Comparison of ENCODE assay signal across 9 cellular contexts in genomic region chr17:78979780-78980623, GRCh38. TPM values are rescaled to one million over a fixed set of nuclear protein-coding genes. Genes with fewer than 3 reads are reported as not detected.
DNase-seq lines count a peak whose midpoint lies in the region; ATAC-seq and TF ChIP-seq lines count a peak whose summit lies in the region.
"Had no signal": no experiment of that assay in that cellular context is flagged by ENCODE, and none has a peak within 500 bp of the region (broad histone marks: within the 10 kb centered on the region; RNA-seq: fewer than 3 reads in every experiment).

LGALS3BP (minus strand) TSS chr17:78979923; CDS start chr17:78977191, 2,732 bp downstream.

- TF ChIP-seq CTCF in CD8-positive, alpha-beta T cell (IDR thresholded peaks at IDR 0.05) = no peak
- TF ChIP-seq CTCF in chondrocyte (IDR thresholded peaks at IDR 0.05) (no peak), kidney epithelial cell (IDR thresholded peaks at IDR 0.05; ENCODE audit: insufficient read depth, low read length, poor library complexity, severe bottlenecking) (no peak)

- no peaks in the 10 kb centered on the region for H3K27me3 ChIP-seq in CD8-positive, alpha-beta T cell (ENCODE audit: insufficient read depth, low read length)
- H3K27me3 ChIP-seq in kidney epithelial cell (ENCODE audit: control insufficient read depth, insufficient read depth, low read length) = no peaks in the 10 kb centered on the region

- H3K4me1 ChIP-seq in CD8-positive, alpha-beta T cell (ENCODE audit: insufficient read depth, low read length) = peaks cover 25% of the 10 kb centered on the region

- POLR2A ChIA-PET in CD8-positive, alpha-beta T cell (lab: Charles Lee) = interaction anchor here (0.8 kb wide), 1 partner anchor 707 kb away, joined by 3 read pairs; no protein-coding TSS in a partner anchor

- H3K4me1 Mint-ChIP-seq in CD8-positive, alpha-beta T cell (ENCODE audit: low read depth) = peaks cover 19% of the 10 kb centered on the region
- H3K4me1 Mint-ChIP-seq in T-helper 17 cell = peaks cover 7% of the 10 kb centered on the region
- peaks cover 37% of the 10 kb centered on the region for H3K4me1 Mint-ChIP-seq in chondrocyte (ENCODE audit: low read depth)

- peak within 1 kb of the TSS; percentile 79 for H3K4me3 Mint-ChIP-seq in CD8-positive, alpha-beta T cell
- H3K4me3 Mint-ChIP-seq in T-helper 17 cell (peak within 1 kb of the TSS; percentile 83), chondrocyte (ENCODE audit: unreplicated experiment) (peak within 1 kb of the TSS; percentile 51)

- intact Hi-C loops in CD8-positive, alpha-beta T cell (cut with DNase I, micrococcal nuclease) = no loop called here

- DNase-seq in CD8-positive, alpha-beta T cell = peak in 5 of 7 experiments; percentile 6 to 58 (median 23)
- DNase-seq in MV-4-11 (lab: John Stamatoyannopoulos, UW) = peak; percentile 2
- DNase-seq in T-helper 17 cell = no peak
- DNase-seq in chondrocyte (ENCODE audit: low spot score) = no peak
- DNase-seq in kidney epithelial cell (ENCODE audit: low read depth) = peak; percentile 51
- DNase-seq in stimulated activated CD4-positive, alpha-beta T cell treated with anti-CD3 and anti-CD28 coated beads, Interleukin-2, amount 100 ng/mL, for 24 hours = peak; percentile 24 to 29
- no peak for DNase-seq in GDM1 (lab: John Stamatoyannopoulos, UW)

- H3K36me3 ChIP-seq in CD8-positive, alpha-beta T cell (ENCODE audit: insufficient read depth, low read length) = no peaks in the 10 kb centered on the region
- H3K36me3 ChIP-seq in kidney epithelial cell (ENCODE audit: control insufficient read depth, insufficient read depth, low read length) = peaks cover 1% of the 10 kb centered on the region

- peak within 1 kb of the TSS; percentile 53 for H3K27ac ChIP-seq in CD8-positive, alpha-beta T cell (ENCODE audit: low read depth, low read length)
- H3K27ac ChIP-seq: HL-60 had no signal

- CTCF ChIA-PET in CD8-positive, alpha-beta T cell (lab: Charles Lee) = interaction anchor here (0.8 to 4.2 kb wide), 7 partner anchors 9 to 114 kb away, joined by 3 to 15 read pairs (median 4); no protein-coding TSS in a partner anchor

- H3K36me3 Mint-ChIP-seq in CD8-positive, alpha-beta T cell = peaks cover 7% of the 10 kb centered on the region
- H3K36me3 Mint-ChIP-seq in T-helper 17 cell (ENCODE audit: low read depth) = no peaks in the 10 kb centered on the region
- no peaks in the 10 kb centered on the region for H3K36me3 Mint-ChIP-seq in chondrocyte (ENCODE audit: low read depth)

- no peaks in the 10 kb centered on the region for H3K9me3 ChIP-seq in CD8-positive, alpha-beta T cell (ENCODE audit: low read length)
- no peaks in the 10 kb centered on the region for H3K9me3 ChIP-seq in T-helper 17 cell (ENCODE audit: control insufficient read depth, low read length, poor library complexity, severe bottlenecking)

- H3K27ac Mint-ChIP-seq in CD8-positive, alpha-beta T cell = peak within 1 kb of the TSS; percentile 83
- H3K27ac Mint-ChIP-seq in T-helper 17 cell (peak within 1 kb of the TSS; percentile 84), chondrocyte (ENCODE audit: unreplicated experiment) (peak within 1 kb of the TSS; percentile 80)

- peak; percentile 84 for ATAC-seq in CD8-positive, alpha-beta T cell
- ATAC-seq in T-helper 17 cell (peak; percentile 81), GM19463 (IDR thresholded peaks at IDR 0.05; ENCODE audit: unreplicated experiment) (no peak)

- H3K27me3 Mint-ChIP-seq in CD8-positive, alpha-beta T cell (ENCODE audit: low read depth) = no peaks in the 10 kb centered on the region
- no peaks in the 10 kb centered on the region for H3K27me3 Mint-ChIP-seq in T-helper 17 cell
- no peaks in the 10 kb centered on the region for H3K27me3 Mint-ChIP-seq in chondrocyte (ENCODE audit: low read depth)

- H3K4me3 ChIP-seq in CD8-positive, alpha-beta T cell (ENCODE audit: low read depth, low read length) = peak within 1 kb of the TSS; percentile 78
- peak within 1 kb of the TSS; percentile 32 for H3K4me3 ChIP-seq in kidney epithelial cell (ENCODE audit: low read depth, low read length)

- H3K9me3 Mint-ChIP-seq in CD8-positive, alpha-beta T cell = no peaks in the 10 kb centered on the region
- H3K9me3 Mint-ChIP-seq in chondrocyte (ENCODE audit: low read depth) = no peaks in the 10 kb centered on the region

RNA-seq across cellular contexts. Expression of gene LGALS3BP, which starts in this region (rescaled TPM):
- total RNA-seq in CD8-positive, alpha-beta T cell = 10 to 100 TPM; 30.9 to 32.0 TPM
- 10 to 100 TPM; 31.7 to 45.2 TPM for total RNA-seq in T-helper 17 cell
- total RNA-seq in chondrocyte = 120 to 177 TPM (median 127 TPM) in 3 replicates
- total RNA-seq in kidney epithelial cell = 283 and 378 TPM in 2 replicates

Comparison
In these comparisons a context has a peak if more than half of its experiments do, and no peak if none do; other contexts are left out.
1. DNase-seq: peak in CD8-positive, alpha-beta T cell (5 of 7), MV-4-11 (single experiment), kidney epithelial cell (single experiment) and stimulated activated CD4-positive, alpha-beta T cell treated with anti-CD3 and anti-CD28 coated beads, Interleukin-2, amount 100 ng/mL, for 24 hours (2 of 2); none in T-helper 17 cell (0 of 3), chondrocyte (single experiment) and GDM1 (single experiment).
2. Peak in every context shown above with its lines, with median percentiles within 50 percentile points of each other: H3K27ac Mint-ChIP-seq and H3K4me3 Mint-ChIP-seq.